25 cellular contexts compared by ENCODE assay signal in the genomic region with DNA sequence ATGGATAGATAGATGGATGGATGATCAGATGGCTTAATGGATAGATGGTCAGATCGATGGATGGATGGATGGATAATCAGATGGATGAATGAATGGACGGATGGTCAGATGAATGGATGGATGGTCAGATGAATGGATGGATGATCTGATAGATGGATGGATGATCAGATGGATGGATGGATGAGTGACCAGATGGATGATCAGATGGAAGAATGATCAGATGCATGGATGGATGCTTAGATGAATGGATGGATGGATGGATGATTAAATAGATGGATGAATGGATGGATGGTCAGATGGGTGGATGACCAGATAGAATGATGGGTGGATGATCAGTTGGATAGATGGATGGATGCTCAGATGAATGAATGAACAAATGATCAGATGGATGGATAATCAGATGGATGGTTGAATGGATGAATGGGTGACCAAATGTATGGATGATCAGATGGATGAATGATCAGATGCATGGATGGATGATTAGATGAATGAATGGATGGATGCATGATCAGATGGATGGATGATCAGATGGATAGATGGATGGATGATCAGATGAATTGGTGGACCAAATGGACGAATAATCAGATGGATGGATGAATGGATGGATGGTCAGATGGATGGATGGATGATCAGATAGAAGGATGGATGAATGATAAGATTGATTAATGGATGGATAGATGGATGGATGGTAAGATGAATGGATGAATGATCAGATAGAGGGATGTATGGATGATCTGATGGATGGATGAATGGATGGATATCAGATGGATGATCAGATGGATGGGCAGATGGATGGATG.
"Had no signal": no experiment of that assay in that cellular context is flagged by ENCODE, and none has a peak within 500 bp of the region (broad histone marks: within the 10 kb centered on the region; RNA-seq: fewer than 3 reads in every experiment).

No MANE protein-coding gene starts in this region.

- H3K27ac ChIP-seq: colonic mucosa, epithelial cell of prostate, esophagus squamous epithelium, gastrocnemius medialis, heart right ventricle, left lung, lower lobe of right lung had no signal

- H3K27me3 ChIP-seq: colonic mucosa had no signal

- DNase-seq: colonic mucosa; cortex of kidney; effector CD8-positive, alpha-beta T cell; effector memory CD8-positive, alpha-beta T cell; endodermal cell; erythroblast; esophagus squamous epithelium; foreskin fibroblast; foreskin melanocyte; gastrocnemius medialis; glutamatergic neuron; head of caudate nucleus; heart right ventricle; hippocampal formation; left cardiac atrium; left lung; left ventricle myocardium superior; lower lobe of right lung; mesenchymal stem cell; midbrain had no signal

- H3K4me3 ChIP-seq: colonic mucosa, esophagus squamous epithelium, gastrocnemius medialis, heart right ventricle, left lung, lower lobe of right lung had no signal

- H3K4me1 ChIP-seq: colonic mucosa, esophagus squamous epithelium, gastrocnemius medialis, left lung, lower lobe of right lung had no signal

- ATAC-seq: effector memory CD8-positive, alpha-beta T cell; esophagus mucosa; gastrocnemius medialis; heart right ventricle; left cardiac atrium; left lung; left ventricle myocardium superior; lower lobe of right lung had no signal

- H3K9me3 ChIP-seq: colonic mucosa, esophagus squamous epithelium, gastrocnemius medialis, heart right ventricle, left lung, lower lobe of right lung had no signal

- FAIRE-seq: endometrium, islet of Langerhans, keratinocyte had no signal

- H3K36me3 ChIP-seq: colonic mucosa, esophagus squamous epithelium, gastrocnemius medialis, heart right ventricle, left lung, lower lobe of right lung had no signal
